ENCODE assay signal across 18 cellular contexts in the genomic region with DNA sequence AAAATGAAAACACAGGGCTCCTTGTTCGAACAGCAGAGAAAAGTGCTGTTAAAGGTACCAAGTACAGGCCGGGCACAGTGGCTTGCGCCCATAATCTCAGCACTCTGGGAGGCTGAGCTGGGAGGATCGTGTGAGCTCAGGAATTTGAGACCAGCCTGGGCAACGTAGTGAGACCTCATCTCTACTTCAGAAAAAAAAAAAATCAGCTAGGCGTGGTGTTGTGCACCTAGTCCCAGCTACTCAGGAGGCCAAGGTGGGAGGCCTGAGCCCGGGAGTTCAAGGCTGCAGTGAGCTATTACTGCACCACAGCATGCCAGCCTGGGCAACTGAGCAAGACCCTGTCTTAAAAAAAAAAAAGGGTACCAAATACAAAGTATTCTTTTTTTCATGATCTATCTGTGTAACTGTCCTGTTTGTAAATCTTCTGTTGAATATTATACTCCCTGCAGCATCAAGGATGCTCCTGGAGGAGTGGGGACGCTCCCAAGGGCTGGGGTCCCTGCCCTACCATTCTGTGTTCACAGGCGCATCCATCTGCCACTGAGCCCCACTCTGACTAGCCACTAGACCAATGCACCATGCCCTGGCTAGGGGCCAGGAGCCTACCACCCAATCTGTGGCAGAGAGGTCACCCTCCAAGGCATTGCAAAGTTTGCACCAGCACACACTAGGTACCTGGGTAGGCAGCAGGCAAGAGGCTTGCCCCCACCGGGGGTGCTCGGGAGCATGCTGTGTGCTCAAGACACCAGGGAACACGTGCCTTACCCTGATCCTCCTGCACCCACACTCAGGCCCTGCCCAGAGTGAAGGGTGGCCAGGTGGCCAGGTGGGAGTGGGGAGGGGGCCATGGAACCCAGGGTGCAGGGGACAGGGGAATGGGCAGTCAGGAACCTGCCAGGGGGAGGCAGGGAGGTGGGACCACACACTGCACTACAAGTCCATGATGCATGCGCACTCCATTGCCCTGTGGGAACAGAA.
"Had no signal": no experiment of that assay in that cellular context is flagged by ENCODE, and none has a peak within 500 bp of the region (broad histone marks: within the 10 kb centered on the region; RNA-seq: fewer than 3 reads in every experiment).

No MANE protein-coding gene starts in this region.

- H3K36me3 ChIP-seq: esophagus muscularis mucosa, gastrocnemius medialis, heart right ventricle, left ventricle myocardium inferior, right atrium auricular region, sigmoid colon, tibial nerve had no signal

- H3K36me3 Mint-ChIP-seq: naive B cell had no signal

- H3K27ac ChIP-seq: esophagus muscularis mucosa, gastrocnemius medialis, heart right ventricle, left ventricle myocardium inferior, right atrium auricular region, sigmoid colon, skin epidermis, tibial nerve had no signal

- ATAC-seq: effector memory CD8-positive, alpha-beta T cell; gastrocnemius medialis; heart right ventricle had no signal

- H3K27me3 Mint-ChIP-seq: dendritic cell treated with granulocyte-macrophage colony-stimulating factor and Interleukin-4, amounts not matched to agents 40 ng/mL and 50 ng/mL, for 4 days; effector memory CD8-positive, alpha-beta T cell; naive B cell had no signal

- H3K27ac Mint-ChIP-seq: dendritic cell treated with granulocyte-macrophage colony-stimulating factor and Interleukin-4, amounts not matched to agents 40 ng/mL and 50 ng/mL, for 4 days had no signal

- H3K27me3 ChIP-seq: esophagus muscularis mucosa, gastrocnemius medialis, right atrium auricular region, sigmoid colon, tibial nerve had no signal

- H3K4me3 Mint-ChIP-seq: dendritic cell treated with granulocyte-macrophage colony-stimulating factor and Interleukin-4, amounts not matched to agents 40 ng/mL and 50 ng/mL, for 4 days; effector memory CD8-positive, alpha-beta T cell; naive B cell had no signal

- H3K4me1 Mint-ChIP-seq: naive B cell had no signal

- DNase-seq: effector memory CD8-positive, alpha-beta T cell; gastrocnemius medialis; heart right ventricle; hypothalamus; left ventricle myocardium inferior; mesenchymal stem cell; naive B cell; sigmoid colon; stimulated activated CD4-positive, alpha-beta T cell treated with anti-CD3 and anti-CD28 coated beads, Interleukin-12 subunit alpha, Interleukin-12 subunit beta, amount 100 ng/mL, for 4 hours; stimulated activated naive CD4-positive, alpha-beta T cell had no signal

- FAIRE-seq: colon, islet of Langerhans had no signal

- H3K9me3 Mint-ChIP-seq: dendritic cell treated with granulocyte-macrophage colony-stimulating factor and Interleukin-4, amounts not matched to agents 40 ng/mL and 50 ng/mL, for 4 days; effector memory CD8-positive, alpha-beta T cell; naive B cell had no signal

- H3K9me3 ChIP-seq: esophagus muscularis mucosa, gastrocnemius medialis, heart right ventricle, left ventricle myocardium inferior, right atrium auricular region, sigmoid colon, tibial nerve had no signal

- H3K4me3 ChIP-seq: esophagus muscularis mucosa, gastrocnemius medialis, heart right ventricle, left ventricle myocardium inferior, lung, right atrium auricular region, sigmoid colon, skin epidermis, tibial nerve had no signal

- H3K4me1 ChIP-seq: esophagus muscularis mucosa, gastrocnemius medialis, heart right ventricle, left ventricle myocardium inferior, right atrium auricular region, sigmoid colon, tibial nerve had no signal
